18 cellular contexts compared by ENCODE assay signal in genomic region chr4:74258949-74259348, GRCh38. TPM values are rescaled to one million over a fixed set of nuclear protein-coding genes. Genes with fewer than 3 reads are reported as not detected.
A peak's percentile ranks its signal among the peaks of the same experiment; 100 is the strongest.
DNase-seq lines count a peak whose midpoint lies in the region; ATAC-seq and TF ChIP-seq lines count a peak whose summit lies in the region.
"Had no signal": no experiment of that assay in that cellular context is flagged by ENCODE, and none has a peak within 500 bp of the region (broad histone marks: within the 10 kb centered on the region; RNA-seq: fewer than 3 reads in every experiment).

No MANE protein-coding gene starts in this region.

- no peak overlapping the region for H3K4me3 Mint-ChIP-seq in MCF 10A (ENCODE audit: unreplicated experiment)
- no peak overlapping the region for H3K4me3 Mint-ChIP-seq in CD4-positive, alpha-beta memory T cell
- H3K4me3 Mint-ChIP-seq: HFFc6 had no signal

- H3K4me1 Mint-ChIP-seq in MCF 10A (ENCODE audit: insufficient read depth, unreplicated experiment) = peaks cover 10% of the 10 kb centered on the region
- no peaks in the 10 kb centered on the region for H3K4me1 Mint-ChIP-seq in CD4-positive, alpha-beta memory T cell

- H3K36me3 Mint-ChIP-seq in MCF 10A (ENCODE audit: insufficient read depth, unreplicated experiment) = peaks cover 4% of the 10 kb centered on the region
- peaks cover 0 to under 1% of the 10 kb centered on the region in 2 donors for H3K36me3 Mint-ChIP-seq in CD4-positive, alpha-beta memory T cell

- TF ChIP-seq POLR2A in breast epithelium (IDR thresholded peaks at IDR 0.05) (no peak), thyroid gland (IDR thresholded peaks at IDR 0.05) (no peak)

- 80 to 86% methylated on average over 1 of the region's 1 CpG for WGBS in thyroid gland, 2 donors

- H3K9me3 ChIP-seq in breast epithelium = no peaks in the 10 kb centered on the region
- no peaks in the 10 kb centered on the region for H3K9me3 ChIP-seq in thyroid gland
- no peaks in the 10 kb centered on the region for H3K9me3 ChIP-seq in CD4-positive, alpha-beta memory T cell (ENCODE audit: control insufficient read depth in 1 of 2, low read length in 2 of 2)
- H3K9me3 ChIP-seq: neutrophil had no signal

- H3K27ac Mint-ChIP-seq in MCF 10A (ENCODE audit: low read depth, unreplicated experiment) = no peak overlapping the region
- no peak overlapping the region for H3K27ac Mint-ChIP-seq in CD4-positive, alpha-beta memory T cell
- H3K27ac Mint-ChIP-seq: activated T-helper 2 cell treated with anti-CD3 and anti-CD28 coated beads, Interferon-gamma antibody, Interleukin-2, Interleukin-4, amounts not matched to agents 10 μg/mL and 5 μg/mL and 100 μg/mL, durations not matched to agents 14 hours and 24 hours and 36 hours; HFFc6 had no signal

- no peak for TF ChIP-seq CTCF in MCF 10A (IDR thresholded peaks at IDR 0.05; ENCODE audit: unreplicated experiment)
- TF ChIP-seq CTCF in breast epithelium (IDR thresholded peaks at IDR 0.05) = no peak
- no peak for TF ChIP-seq CTCF in cardiac fibroblast (IDR thresholded peaks at IDR 0.05; ENCODE audit: low read depth, low read length)
- TF ChIP-seq CTCF in thyroid gland (IDR thresholded peaks at IDR 0.05) = no peak

- BruUV-seq in MCF 10A (replicated peaks; lab: Mats Ljungman, UMichigan) = no TSS peak

- H3K36me3 ChIP-seq in breast epithelium (no peaks in the 10 kb centered on the region), thyroid gland (no peaks in the 10 kb centered on the region)
- H3K36me3 ChIP-seq in CD4-positive, alpha-beta memory T cell (ENCODE audit: insufficient read depth, low read length) = no peaks in the 10 kb centered on the region
- H3K36me3 ChIP-seq: neutrophil, spleen had no signal

- CTCF ChIA-PET in MCF 10A (lab: Yijun Ruan, JAX) = no interaction called here
- CTCF ChIA-PET in CD4-positive, alpha-beta memory T cell (lab: Charles Lee; ENCODE audit: partially characterized antibody) = no interaction called here

- intact Hi-C loops in MCF 10A (cut with micrococcal nuclease) = no loop called here
- intact Hi-C loops in breast epithelium (cut with DNase I; ENCODE audit: low total_unique reads) = no loop called here
- intact Hi-C loops in thyroid gland (cut with DNase I) = no loop called here
- intact Hi-C loops in CD4-positive, alpha-beta memory T cell (cut with micrococcal nuclease) = no loop called here

- POLR2A ChIA-PET in MCF 10A (lab: Yijun Ruan, JAX) = interaction anchor here (0.7 to 1.0 kb wide), 2 partner anchors 10 to 541 kb away, joined by 3 to 5 read pairs; no protein-coding TSS in a partner anchor
- POLR2A ChIA-PET in CD4-positive, alpha-beta memory T cell (lab: Charles Lee; ENCODE audit: partially characterized antibody) = no interaction called here

- H3K4me1 ChIP-seq in breast epithelium (no peaks in the 10 kb centered on the region), thyroid gland (no peaks in the 10 kb centered on the region)
- no peaks in the 10 kb centered on the region for H3K4me1 ChIP-seq in CD4-positive, alpha-beta memory T cell (ENCODE audit: insufficient read depth, low read length)
- H3K4me1 ChIP-seq: spleen had no signal

- no peak for ATAC-seq in HG02981 (IDR thresholded peaks at IDR 0.05; ENCODE audit: unreplicated experiment)

- H3K4me3 ChIP-seq in breast epithelium (no peak overlapping the region), cardiac fibroblast (replicated peaks in 1 of 2; ENCODE audit: low read depth in 2 of 2, low read length in 2 of 2) (no peak overlapping the region), thyroid gland (replicated peaks in 1 of 3) (no peak overlapping the region)
- no peak overlapping the region for H3K4me3 ChIP-seq in CD4-positive, alpha-beta memory T cell (ENCODE audit: low read length in 2 of 2)
- H3K4me3 ChIP-seq: spleen had no signal

- H3K9me3 Mint-ChIP-seq in MCF 10A (ENCODE audit: unreplicated experiment) = no peaks in the 10 kb centered on the region
- H3K9me3 Mint-ChIP-seq in CD4-positive, alpha-beta memory T cell = peaks cover 0 to 5% (median under 1%) of the 10 kb centered on the region in 8 donors

- DNase-seq in MCF 10A (ENCODE audit: unreplicated experiment) = peak; percentile 21
- no peak for DNase-seq in breast epithelium (ENCODE audit: low spot score in 2 of 2)
- DNase-seq in cardiac fibroblast (ENCODE audit: low read depth in 2 of 2) = peak; percentile 70 to 94
- DNase-seq in iris pigment epithelial cell (ENCODE audit: low read depth) = peak; percentile 76
- DNase-seq in thyroid gland = peak; percentile 36 to 53
- no peak for DNase-seq in NCI-H524 treated with DMSO at 0.1 percent for 48 hours (lab: John Stamatoyannopoulos, UW)
- no peak for DNase-seq in CD4-positive, alpha-beta memory T cell
- DNase-seq: activated CD8-positive, alpha-beta memory T cell treated with anti-CD3 and anti-CD28 coated beads for 24 hours; HFFc6; mesendoderm; NCI-H1436; NCI-H446 treated with DMSO at 0.1 percent for 48 hours; spleen had no signal

- H3K27ac ChIP-seq in breast epithelium (no peak overlapping the region), thyroid gland (no peak overlapping the region)
- no peak overlapping the region for H3K27ac ChIP-seq in CD4-positive, alpha-beta memory T cell (ENCODE audit: low read depth, low read length)
- H3K27ac ChIP-seq: KMS-11, neutrophil, spleen had no signal

- H3K27me3 ChIP-seq in breast epithelium (no peaks in the 10 kb centered on the region), thyroid gland (no peaks in the 10 kb centered on the region)
- no peaks in the 10 kb centered on the region for H3K27me3 ChIP-seq in CD4-positive, alpha-beta memory T cell (ENCODE audit: insufficient read depth, low read length)
- H3K27me3 ChIP-seq: neutrophil, spleen had no signal

- H3K27me3 Mint-ChIP-seq in MCF 10A (ENCODE audit: insufficient read depth, unreplicated experiment) = no peaks in the 10 kb centered on the region
- H3K27me3 Mint-ChIP-seq in CD4-positive, alpha-beta memory T cell = no peaks in the 10 kb centered on the region

RNA-seq across cellular contexts. Expression of gene EPGN, which starts 49.3 kb away (rescaled TPM):
- total RNA-seq in MCF 10A (2022) (96.9 and 129 TPM in 2 replicates), breast epithelium (1 to 10 TPM in 1 of 3 donors, under 1 TPM in 1, not detected in 1; 0.33 to 2.0 TPM), thyroid gland (not detected)
- under 1 TPM in 1 of 2 experiments, not detected in 1; 0.96 TPM for total RNA-seq in CD4-positive, alpha-beta memory T cell
- not detected for polyA plus RNA-seq in CD4-positive, alpha-beta memory T cell
- total RNA-seq: activated T-helper 2 cell treated with anti-CD3 and anti-CD28 coated beads, Interferon-gamma antibody, Interleukin-2, Interleukin-4, amounts not matched to agents 10 μg/mL and 5 μg/mL and 100 μg/mL, durations not matched to agents 14 hours and 24 hours and 36 hours; G401 had no signal

Comparison
In these comparisons a context has a peak if more than half of its experiments do, and no peak if none do; other contexts are left out.
1. DNase-seq: peak in MCF 10A (single experiment), cardiac fibroblast (2 of 2), iris pigment epithelial cell (single experiment) and thyroid gland (2 of 2); none in breast epithelium (0 of 2), NCI-H524 treated with DMSO at 0.1 percent for 48 hours (single experiment) and CD4-positive, alpha-beta memory T cell (0 of 5).
2. RNA of gene EPGN, which starts 49.3 kb away (total RNA-seq): 96.9 to 129 TPM in MCF 10A; 0.96 TPM in CD4-positive, alpha-beta memory T cell, 0.33 to 2.0 TPM in breast epithelium and not detected in thyroid gland; every median in the first group is over 10 times any median in the second.